10 cellular contexts compared by ENCODE assay signal in the genomic region with DNA sequence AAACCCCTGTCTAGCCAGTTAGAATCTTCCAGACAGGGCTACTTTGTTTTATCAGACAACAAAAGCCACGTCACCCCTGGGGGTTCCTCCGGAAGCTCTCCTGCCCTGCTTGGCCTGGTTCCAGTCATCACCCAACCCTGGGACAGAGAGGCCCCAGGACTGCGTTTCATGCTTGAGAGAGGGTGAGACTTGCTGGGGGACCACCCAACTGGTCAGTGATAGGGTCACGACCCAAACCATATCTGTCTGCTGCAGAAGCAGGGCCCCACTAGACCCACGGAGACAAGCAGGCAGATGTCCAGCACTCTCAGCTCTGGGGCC. TPM values are rescaled to one million over a fixed set of nuclear protein-coding genes. Genes with fewer than 3 reads are reported as not detected.
DNase-seq lines count a peak whose midpoint lies in the region; ATAC-seq and TF ChIP-seq lines count a peak whose summit lies in the region.
"Had no signal": no experiment of that assay in that cellular context is flagged by ENCODE, and none has a peak within 500 bp of the region (broad histone marks: within the 10 kb centered on the region; RNA-seq: fewer than 3 reads in every experiment).

No MANE protein-coding gene starts in this region.

- intact Hi-C loops in mammary epithelial cell (cut with micrococcal nuclease) (no loop called here), left lung (cut with DNase I) (loop anchor here in 1 of 2 donors (10.0 kb wide), 1 partner anchor 68 kb away; no protein-coding TSS in a partner anchor), transverse colon (cut with DNase I; ENCODE audit: low total_unique reads) (no loop called here)

- TF ChIP-seq EP300 in transverse colon (IDR thresholded peaks at IDR 0.05; ENCODE audit: low read depth) = no peak

- no TSS peak for BruUV-seq in mammary epithelial cell (replicated peaks; lab: Mats Ljungman, UMichigan)

- TF ChIP-seq CTCF in OCI-LY1 (IDR thresholded peaks at IDR 0.05; ENCODE audit: low read length) (no peak), mammary epithelial cell (conservative IDR thresholded peaks at IDR 0.05 in 1 of 2, IDR thresholded peaks at IDR 0.05 in 1 of 2; ENCODE audit: extremely low read depth in 1 of 2, insufficient read depth in 1 of 2, low read depth in 1 of 2, low read length in 2 of 2) (no peak), left lung (IDR thresholded peaks at IDR 0.05) (no peak), transverse colon (IDR thresholded peaks at IDR 0.05) (no peak)

- WGBS in mammary epithelial cell (ENCODE audit: low coverage, missing lambda C conversion rate) = 58% methylated on average over 4 of the region's 5 CpGs
- 38 to 44% methylated on average over 2 to 5 of the region's 5 CpGs for WGBS in transverse colon (ENCODE audit: low coverage in 1 of 2), 2 donors

- peaks cover 11% of the 10 kb centered on the region for H3F3A ChIP-seq in OCI-LY1 (ENCODE audit: insufficient read depth, low read length)

- peaks cover 18% of the 10 kb centered on the region for H3K36me3 ChIP-seq in OCI-LY1 (ENCODE audit: insufficient read depth, low read length)
- no peaks in the 10 kb centered on the region for H3K36me3 ChIP-seq in mammary epithelial cell (ENCODE audit: insufficient read depth, low read length)
- peaks cover 0 to 14% of the 10 kb centered on the region in 2 donors for H3K36me3 ChIP-seq in left lung
- H3K36me3 ChIP-seq in transverse colon = no peaks in the 10 kb centered on the region

- H3K4me1 ChIP-seq in OCI-LY1 (ENCODE audit: insufficient read depth, low read length, severe bottlenecking) = peaks cover 45% of the 10 kb centered on the region
- H3K4me1 ChIP-seq in mammary epithelial cell (ENCODE audit: insufficient read depth, low read length) = peaks cover 20% of the 10 kb centered on the region
- peaks cover 22 to 68% of the 10 kb centered on the region in 2 donors for H3K4me1 ChIP-seq in left lung
- H3K4me1 ChIP-seq in transverse colon = peaks cover 11 to 35% (median 21%) of the 10 kb centered on the region in 4 donors

- DNase-seq in NCI-H345 (lab: John Stamatoyannopoulos, UW) (peak; percentile 10), NCI-H345 treated with DMSO at 0.1 percent for 48 hours (lab: John Stamatoyannopoulos, UW; ENCODE audit: unreplicated experiment) (no peak), mammary epithelial cell (no peak), left lung (peak in 1 of 2 donors; percentile 46), transverse colon (peak; percentile 62), DMS153 treated with DMSO at 0.1 percent for 48 hours (lab: John Stamatoyannopoulos, UW; ENCODE audit: unreplicated experiment) (no peak), putamen (ENCODE audit: low spot score) (no peak)
- DNase-seq: DND-41 had no signal

- dilution Hi-C loops in mammary epithelial cell (cut with HindIII; ENCODE audit: low sequenced_read_pairs) = no loop called here

- no peaks in the 10 kb centered on the region for H3K9me3 ChIP-seq in OCI-LY1 (ENCODE audit: low read length)
- H3K9me3 ChIP-seq in mammary epithelial cell (replicated peaks; ENCODE audit: insufficient read depth, low read length) = no peaks in the 10 kb centered on the region
- no peaks in the 10 kb centered on the region for H3K9me3 ChIP-seq in left lung
- no peaks in the 10 kb centered on the region for H3K9me3 ChIP-seq in transverse colon
- H3K9me3 ChIP-seq: body of pancreas had no signal

- H4K20me1 ChIP-seq in OCI-LY1 (ENCODE audit: insufficient read depth, low read length) (no peaks in the 10 kb centered on the region), mammary epithelial cell (ENCODE audit: insufficient read depth, low read length) (no peaks in the 10 kb centered on the region)

- H3K27ac ChIP-seq in OCI-LY1 (ENCODE audit: low read depth, low read length, poor library complexity, severe bottlenecking) (peak overlapping the region; percentile 14), mammary epithelial cell (ENCODE audit: insufficient read depth, low read depth, low read length) (no peak overlapping the region), left lung (peak overlapping the region in 1 of 2 donors; percentile 53), transverse colon (peak overlapping the region in 3 of 4 donors; percentile 43 to 58 (median 48))
- H3K27ac ChIP-seq: body of pancreas had no signal

- H3K9ac ChIP-seq in OCI-LY1 (ENCODE audit: low read length) (peak overlapping the region; percentile 84), mammary epithelial cell (ENCODE audit: insufficient read depth, low read length) (no peak overlapping the region)

- H3K9me2 ChIP-seq in OCI-LY1 (ENCODE audit: low read depth, low read length) = no peaks in the 10 kb centered on the region

- H2AFZ ChIP-seq in OCI-LY1 (ENCODE audit: low read length) = no peak overlapping the region
- no peak overlapping the region for H2AFZ ChIP-seq in mammary epithelial cell (ENCODE audit: low read depth, low read length)

- in situ Hi-C loops in mammary epithelial cell (cut with MboI; ENCODE audit: low sequenced_read_pairs in 2 of 2) = no loop called here
- in situ Hi-C loops in transverse colon (cut with MboI; ENCODE audit: low pct_ligation_motif_present in 1 of 4, low pct_unique_long_range_greater_than_20kb in 1 of 4, low sequenced_read_pairs in 3 of 4) = no loop called here

- H3K4me2 ChIP-seq in OCI-LY1 (ENCODE audit: low read length) (peak overlapping the region; percentile 87), mammary epithelial cell (ENCODE audit: insufficient read depth, low read depth, low read length) (peak overlapping the region; percentile 91)

- H3K4me3 ChIP-seq in OCI-LY1 (ENCODE audit: low read depth, low read length, poor library complexity, severe bottlenecking) (peak overlapping the region; percentile 85), mammary epithelial cell (replicated peaks in 1 of 3; ENCODE audit: insufficient read depth in 1 of 3, low read depth in 2 of 3, low read length in 3 of 3) (peak overlapping the region; percentile 44 to 71 (median 59)), left lung (peak overlapping the region; percentile 62 to 69), transverse colon (peak overlapping the region; percentile 49 to 69 (median 54))

- H3K79me2 ChIP-seq in OCI-LY1 (ENCODE audit: insufficient read depth, low read length) (peaks cover 10% of the 10 kb centered on the region), mammary epithelial cell (ENCODE audit: insufficient read depth, low read length) (peaks cover 28% of the 10 kb centered on the region)

- no peak for ATAC-seq in left lung
- ATAC-seq: body of pancreas had no signal

- CTCF ChIA-PET in mammary epithelial cell (lab: Charles Lee; ENCODE audit: low non-redundant PET) = no interaction called here

- no peaks in the 10 kb centered on the region for H3K27me3 ChIP-seq in OCI-LY1 (ENCODE audit: insufficient read depth, low read length)
- H3K27me3 ChIP-seq in mammary epithelial cell (ENCODE audit: insufficient read depth, low read length) = no peaks in the 10 kb centered on the region
- peaks cover 0 to 31% of the 10 kb centered on the region in 2 donors for H3K27me3 ChIP-seq in left lung
- no peaks in the 10 kb centered on the region for H3K27me3 ChIP-seq in transverse colon
- H3K27me3 ChIP-seq: body of pancreas had no signal

- TF ChIP-seq POLR2A in transverse colon (IDR thresholded peaks at IDR 0.05) = no peak

RNA-seq across cellular contexts. Expression of a gene that starts 1.2 kb away (rescaled TPM):
- total RNA-seq in mammary epithelial cell (10 to 100 TPM; 36.7 to 73.0 TPM), left lung (10 to 100 TPM; 81.8 to 83.1 TPM), transverse colon (10 to 100 TPM in 2 of 4 donors, 1 to 10 TPM in 1, not detected in 1; 5.5 to 16.7 (median 14.9) TPM)
- polyA plus RNA-seq in mammary epithelial cell = 88.7 TPM
- polyA minus RNA-seq in mammary epithelial cell = 300 TPM

RNA-seq across cellular contexts. Expression of a gene that starts 3.9 kb away (rescaled TPM):
- total RNA-seq in mammary epithelial cell (10 to 100 TPM in 1 of 2 donors, 1 to 10 TPM in 1; 1.8 to 27.7 TPM), left lung (10 to 100 TPM; 19.0 to 20.4 TPM), transverse colon (10 to 100 TPM in 1 of 4 donors, 1 to 10 TPM in 2, not detected in 1; 2.6 to 22.1 (median 4.0) TPM)
- 23.1 TPM for polyA plus RNA-seq in mammary epithelial cell
- polyA minus RNA-seq in mammary epithelial cell = 3.2 TPM

RNA-seq across cellular contexts. Expression of a gene that starts 37.3 kb away (rescaled TPM):
- under 1 TPM in 1 of 2 donors, not detected in 1; 0.17 TPM for total RNA-seq in mammary epithelial cell
- polyA plus RNA-seq in mammary epithelial cell = 0.02 TPM
- not detected for polyA minus RNA-seq in mammary epithelial cell
- 100 to 1,000 TPM; 122 to 334 TPM for total RNA-seq in left lung
- total RNA-seq in transverse colon = 100 to 1,000 TPM in 1 of 4 donors, 10 to 100 TPM in 3; 42.6 to 152 (median 70.3) TPM

Comparison
In these comparisons a context has a peak if more than half of its experiments do, and no peak if none do; other contexts are left out.
1. DNase-seq: peak in NCI-H345 (single experiment) and transverse colon (single experiment); none in NCI-H345 treated with DMSO at 0.1 percent for 48 hours (single experiment), mammary epithelial cell (single experiment), DMS153 treated with DMSO at 0.1 percent for 48 hours (single experiment) and putamen (single experiment).
2. RNA of a gene that starts 37.3 kb away (total RNA-seq): 122 to 334 TPM in left lung and 42.6 to 152 TPM in transverse colon; 0.17 TPM in mammary epithelial cell; every median in the first group is over 10 times any median in the second.
3. Peak in every context shown above with its lines, with median percentiles within 50 percentile points of each other: H3K4me3 ChIP-seq.